10 cellular contexts compared by ENCODE assay signal in genomic region chr11:95700471-95700817, GRCh38.
DNase-seq lines count a peak whose midpoint lies in the region; ATAC-seq lines count a peak whose summit lies in the region.
"Had no signal": no experiment of that assay in that cellular context is flagged by ENCODE, and none has a peak within 500 bp of the region (broad histone marks: within the 10 kb centered on the region; RNA-seq: fewer than 3 reads in every experiment).

No MANE protein-coding gene starts in this region.

- H3K27me3 ChIP-seq in CD8-positive, alpha-beta memory T cell (ENCODE audit: insufficient read depth, low read length, poor library complexity, severe bottlenecking), result no peaks in the 10 kb centered on the region
- no peaks in the 10 kb centered on the region for H3K27me3 ChIP-seq in effector memory CD4-positive, alpha-beta T cell (replicated peaks; ENCODE audit: control insufficient read depth, insufficient read depth, low read length, poor library complexity, severe bottlenecking)

- DNase-seq in CD8-positive, alpha-beta memory T cell, result peak in 1 of 5 donors; percentile 22
- DNase-seq in effector memory CD4-positive, alpha-beta T cell, result no peak
- DNase-seq in C1 segment of cervical spinal cord (lab: John Stamatoyannopoulos, UW) (no peak), NCI-H526 (lab: John Stamatoyannopoulos, UW) (no peak), RKO (ENCODE audit: low spot score) (no peak)
- DNase-seq: left cardiac atrium had no signal

- POLR2A ChIA-PET in CD8-positive, alpha-beta memory T cell (lab: Charles Lee), result interaction anchor here (1.3 kb wide), 1 partner anchor 469 kb away, joined by 4 read pairs; the partner anchor contains the start of gene SESN3

- peak overlapping the region; percentile 66 for H3K27ac ChIP-seq in CD8-positive, alpha-beta memory T cell (ENCODE audit: low read depth, low read length)
- H3K27ac ChIP-seq in effector memory CD4-positive, alpha-beta T cell (ENCODE audit: insufficient read depth, low read length, poor library complexity, severe bottlenecking), result peak overlapping the region; percentile 86

- H3K36me3 ChIP-seq in CD8-positive, alpha-beta memory T cell (ENCODE audit: insufficient read depth, low read length), result no peaks in the 10 kb centered on the region
- H3K36me3 ChIP-seq in effector memory CD4-positive, alpha-beta T cell (ENCODE audit: control insufficient read depth, insufficient read depth, low read length), result no peaks in the 10 kb centered on the region

- H3K27ac Mint-ChIP-seq in CD8-positive, alpha-beta memory T cell, result peak overlapping the region; percentile 82 to 98 (median 94)
- H3K27ac Mint-ChIP-seq: WTC11 had no signal

- ATAC-seq in GM21390 (IDR thresholded peaks at IDR 0.05; ENCODE audit: unreplicated experiment) (peak; percentile 40), HG03460 (IDR thresholded peaks at IDR 0.05; ENCODE audit: unreplicated experiment) (peak; percentile 46), HG03097 (IDR thresholded peaks at IDR 0.05; ENCODE audit: low FRiP score, unreplicated experiment) (no peak)
- ATAC-seq: WTC11 had no signal

- peak overlapping the region; percentile 49 for H3K4me3 ChIP-seq in CD8-positive, alpha-beta memory T cell (ENCODE audit: low read length)
- H3K4me3 ChIP-seq in effector memory CD4-positive, alpha-beta T cell (ENCODE audit: insufficient read depth, low read depth, low read length, poor library complexity, severe bottlenecking), result peak overlapping the region; percentile 30

- H3K4me1 Mint-ChIP-seq in CD8-positive, alpha-beta memory T cell, result peaks cover 36 to 49% (median 47%) of the 10 kb centered on the region in 3 donors

- H3K9me3 ChIP-seq in CD8-positive, alpha-beta memory T cell (ENCODE audit: low read length), result no peaks in the 10 kb centered on the region
- no peaks in the 10 kb centered on the region for H3K9me3 ChIP-seq in effector memory CD4-positive, alpha-beta T cell (ENCODE audit: control insufficient read depth, low read length)

- CTCF ChIA-PET in CD8-positive, alpha-beta memory T cell (lab: Charles Lee), result interaction anchor here (2.1 to 17.2 kb wide), 2 partner anchors 469 to 546 kb away, joined by 5 to 335 read pairs; partner anchors contain the start of gene SESN3

- H3K36me3 Mint-ChIP-seq in CD8-positive, alpha-beta memory T cell, result peaks cover 0 to 1% (median 0%) of the 10 kb centered on the region in 3 donors
- H3K36me3 Mint-ChIP-seq: WTC11 had no signal

- peaks cover 71% of the 10 kb centered on the region for H3K4me1 ChIP-seq in CD8-positive, alpha-beta memory T cell (ENCODE audit: insufficient read depth, low read length)
- H3K4me1 ChIP-seq in effector memory CD4-positive, alpha-beta T cell (ENCODE audit: control insufficient read depth, insufficient read depth, low read length, poor library complexity, severe bottlenecking), result peaks cover 36% of the 10 kb centered on the region

- H3K9me3 Mint-ChIP-seq in CD8-positive, alpha-beta memory T cell, result no peaks in the 10 kb centered on the region
- H3K9me3 Mint-ChIP-seq: WTC11 had no signal

- H3K4me3 Mint-ChIP-seq in CD8-positive, alpha-beta memory T cell, result peak overlapping the region; percentile 68 to 86 (median 78)
- H3K4me3 Mint-ChIP-seq: WTC11 had no signal

- H3K27me3 Mint-ChIP-seq in CD8-positive, alpha-beta memory T cell, result no peaks in the 10 kb centered on the region
